ENCODE assay signal across 1 cellular context in genomic region chr14:53260286-53260685, GRCh38.
TF ChIP-seq lines count a peak whose summit lies in the region.

No MANE protein-coding gene starts in this region.

TF ChIP-seq in WTC11, 78 proteins besides CTCF, POLR2A, EP300 and RAD21 (continued from another document):
- TF ChIP-seq HMGXB4 (CRISPR knock-in tag; IDR thresholded peaks at IDR 0.05) (no peak), ERG (CRISPR knock-in tag; IDR thresholded peaks at IDR 0.05) (no peak), HMGA2 (CRISPR knock-in tag; IDR thresholded peaks at IDR 0.05) (no peak), ZBTB21 (CRISPR knock-in tag; IDR thresholded peaks at IDR 0.05; ENCODE audit: borderline replicate concordance) (no peak), ZNF423 (CRISPR knock-in tag; IDR thresholded peaks at IDR 0.05) (no peak), JAZF1 (CRISPR knock-in tag; IDR thresholded peaks at IDR 0.05) (no peak), CREB1 (CRISPR knock-in tag; IDR thresholded peaks at IDR 0.05) (no peak), KAT7 (CRISPR knock-in tag; IDR thresholded peaks at IDR 0.05; ENCODE audit: borderline replicate concordance) (no peak), TCF7 (CRISPR knock-in tag; IDR thresholded peaks at IDR 0.05; ENCODE audit: low read depth) (no peak), FOXJ3 (CRISPR knock-in tag; IDR thresholded peaks at IDR 0.05; ENCODE audit: borderline replicate concordance) (no peak)
